29 cellular contexts compared by ENCODE assay signal in the genomic region with DNA sequence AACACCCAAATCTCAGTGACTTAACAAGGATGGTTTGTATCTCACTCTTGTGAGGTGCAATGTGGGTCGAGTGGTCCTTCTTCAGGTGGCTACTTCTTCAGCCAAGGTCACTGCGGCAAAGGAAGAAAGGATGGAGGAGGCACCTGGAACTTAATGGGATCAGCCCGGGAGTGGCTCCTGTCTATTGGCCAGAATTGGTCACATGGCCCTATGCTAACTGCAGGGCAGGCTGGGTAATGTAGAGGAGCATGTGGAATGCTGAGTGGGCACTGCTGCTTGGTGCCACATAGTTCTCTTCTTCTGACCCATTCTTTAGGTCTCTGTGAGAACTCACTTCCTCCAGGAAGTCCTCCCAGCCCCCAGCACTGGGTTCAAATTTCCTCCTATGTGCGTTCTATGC. TPM values are rescaled to one million over a fixed set of nuclear protein-coding genes. Genes with fewer than 3 reads are reported as not detected.
DNase-seq lines count a peak whose midpoint lies in the region; ATAC-seq, FAIRE-seq and TF ChIP-seq lines count a peak whose summit lies in the region.
"Had no signal": no experiment of that assay in that cellular context is flagged by ENCODE, and none has a peak within 500 bp of the region (broad histone marks: within the 10 kb centered on the region; RNA-seq: fewer than 3 reads in every experiment).

No MANE protein-coding gene starts in this region.

- no peak overlapping the region for H4K91ac ChIP-seq in trophoblast cell (ENCODE audit: low read depth, low read length)

- TF ChIP-seq CTCF in K562 (IDR thresholded peaks at IDR 0.05 in 2 of 3, conservative IDR thresholded peaks at IDR 0.05 in 1 of 3; ENCODE audit: insufficient read depth in 2 of 3, low read depth in 1 of 3, low read length in 3 of 3), result no peak

- H3K79me1 ChIP-seq in trophoblast cell (ENCODE audit: low read length), result no peaks in the 10 kb centered on the region

- intact Hi-C loops in K562 (cut with micrococcal nuclease), result no loop called here

- H4K12ac ChIP-seq in trophoblast cell (ENCODE audit: low read depth, low read length), result no peak overlapping the region

- H3K4me3 ChIP-seq in K562, result no peak overlapping the region
- H3K4me3 ChIP-seq in trophoblast cell (ENCODE audit: low read depth, low read length), result peak overlapping the region; percentile 39
- H3K4me3 ChIP-seq: BLaER1, GM12878 had no signal

- no peak for TF ChIP-seq EP300 in K562 (IDR thresholded peaks at IDR 0.05; ENCODE audit: low read length)

- no peak overlapping the region for H2BK5ac ChIP-seq in trophoblast cell (ENCODE audit: low read depth, low read length, poor library complexity)

- no peak overlapping the region for H3K14ac ChIP-seq in trophoblast cell (ENCODE audit: low read length)

- no peak overlapping the region for H4K8ac ChIP-seq in trophoblast cell (ENCODE audit: low read depth, low read length)

- no peaks in the 10 kb centered on the region for H3K4me1 ChIP-seq in K562 (replicated peaks in 1 of 2; ENCODE audit: control insufficient read depth in 2 of 2, insufficient read depth in 2 of 2, low read length in 2 of 2)
- no peaks in the 10 kb centered on the region for H3K4me1 ChIP-seq in trophoblast cell (ENCODE audit: control insufficient read depth in 1 of 2, insufficient read depth in 2 of 2, low read length in 2 of 2)
- H3K4me1 ChIP-seq: BE2C had no signal

- H2AK5ac ChIP-seq in trophoblast cell (ENCODE audit: low read length), result no peak overlapping the region

- H3K9me3 ChIP-seq in K562 (replicated peaks; ENCODE audit: control insufficient read depth, insufficient read depth, low read depth, low read length) (no peaks in the 10 kb centered on the region), trophoblast cell (ENCODE audit: insufficient read depth, low read depth, low read length) (peaks cover 14% of the 10 kb centered on the region)
- H3K9me3 ChIP-seq: BE2C had no signal

- no peak overlapping the region for H2BK120ac ChIP-seq in trophoblast cell (ENCODE audit: insufficient read depth, low read length, poor library complexity)

- WGBS in K562 (ENCODE audit: insufficient coverage, low coverage, missing lambda C conversion rate), result 29% methylated on average over 3 of the region's 4 CpGs
- WGBS in trophoblast cell (ENCODE audit: extremely low coverage, insufficient coverage, insufficient read length), result no CpG with 5 or more reads among the region's 4 CpGs

- H2AFZ ChIP-seq in K562 (ENCODE audit: low read depth, low read length) (no peak overlapping the region), trophoblast cell (ENCODE audit: insufficient read depth, low read length, poor library complexity) (no peak overlapping the region)

- no peaks in the 10 kb centered on the region for H3K79me2 ChIP-seq in K562 (ENCODE audit: control insufficient read depth, insufficient read depth, low read length)
- no peaks in the 10 kb centered on the region for H3K79me2 ChIP-seq in trophoblast cell (ENCODE audit: control insufficient read depth, insufficient read depth, low read length, poor library complexity)

- H3K36me3 ChIP-seq in K562 (ENCODE audit: control insufficient read depth, insufficient read depth, low read length), result no peaks in the 10 kb centered on the region
- no peaks in the 10 kb centered on the region for H3K36me3 ChIP-seq in trophoblast cell (ENCODE audit: control insufficient read depth in 1 of 2, insufficient read depth in 2 of 2, low read length in 2 of 2)
- H3K36me3 ChIP-seq: BE2C, BLaER1 had no signal

- H3K9me1 ChIP-seq in K562 (ENCODE audit: control insufficient read depth, insufficient read depth, low read length), result no peaks in the 10 kb centered on the region

- no peak for TF ChIP-seq POLR2A in K562 (conservative IDR thresholded peaks at IDR 0.05)

- no peak for FAIRE-seq in K562 (lab: Jason Lieb, UNC)
- FAIRE-seq: A204.1, GM12878, GM12892, GM18507 had no signal

- H3K18ac ChIP-seq in trophoblast cell (ENCODE audit: low read length), result no peak overlapping the region

- CTCF ChIA-PET in K562 (lab: Yijun Ruan, JAX; ENCODE audit: low intra/inter-chr PET ratio), result no interaction called here

- no peak overlapping the region for H3K9ac ChIP-seq in K562 (ENCODE audit: insufficient read depth in 1 of 2, low read depth in 2 of 2, low read length in 2 of 2)
- no peak overlapping the region for H3K9ac ChIP-seq in trophoblast cell (ENCODE audit: low read length)
- H3K9ac ChIP-seq: BLaER1 had no signal

- H3K4me2 ChIP-seq in K562 (ENCODE audit: insufficient read depth, low read length) (peak overlapping the region; percentile 18; the same call in 1 of the 2 replicates), trophoblast cell (ENCODE audit: low read length) (no peak overlapping the region)
- H3K4me2 ChIP-seq: BLaER1 had no signal

- POLR2A ChIA-PET in K562 (lab: Yijun Ruan, JAX), result no interaction called here

- DNase-seq in K562 (ENCODE audit: extremely low read depth in 1 of 4, low spot score in 3 of 4) (peak in 2 of 4 experiments; percentile 12 to 18), trophoblast cell (no peak), NCI-H1417 treated with DMSO at 0.1 percent for 48 hours (lab: John Stamatoyannopoulos, UW) (no peak), activated T-cell treated with anti-CD3 and anti-CD28 coated beads for 4 hours (no peak), HT-29 (ENCODE audit: low spot score) (no peak)
- DNase-seq: 8988T; ACHN; BE2C; C1 segment of cervical spinal cord; CD4-positive, alpha-beta memory T cell; CD4-positive, CD25-positive, alpha-beta regulatory T cell; CD8-positive, alpha-beta memory T cell; COR-L47; DMS 273 treated with DMSO at 0.1 percent for 48 hours; DMS153; DMS53; DMS79; DND-41; EL; GDM1 had no signal

- H3K23ac ChIP-seq in trophoblast cell (ENCODE audit: low read length), result no peak overlapping the region

- no peaks in the 10 kb centered on the region for H4K20me1 ChIP-seq in K562 (replicated peaks; ENCODE audit: control insufficient read depth, insufficient read depth, low read length)
- H4K20me1 ChIP-seq: BLaER1 had no signal

- in situ Hi-C loops in K562 (cut with MboI), result no loop called here

- H3K4ac ChIP-seq in trophoblast cell (ENCODE audit: low read depth, low read length), result no peak overlapping the region

- no peak for ATAC-seq in K562
- ATAC-seq: GM12878 had no signal

- no peak overlapping the region for H2BK12ac ChIP-seq in trophoblast cell (ENCODE audit: low read length)

- no peak for TF ChIP-seq RAD21 in K562 (CRISPR knock-in tag; conservative IDR thresholded peaks at IDR 0.05 in 1 of 2, IDR thresholded peaks at IDR 0.05 in 1 of 2)

- H3K27ac ChIP-seq in K562 (ENCODE audit: extremely low read depth, low read depth, low read length) (no peak overlapping the region), trophoblast cell (ENCODE audit: low read depth, low read length) (no peak overlapping the region)
- H3K27ac ChIP-seq: BLaER1 had no signal

- BruUV-seq in K562 (replicated peaks; lab: Mats Ljungman, UMichigan), result no TSS peak

- H3K27me3 ChIP-seq in K562 (ENCODE audit: control insufficient read depth in 2 of 2, insufficient read depth in 2 of 2, low read length in 2 of 2) (0 out of 5 replicates have a peak, but pooled peaks cover 0 to 6% of the 10 kb centered on the region in 2 experiments), trophoblast cell (ENCODE audit: insufficient read depth, low read length) (no peaks in the 10 kb centered on the region)
- H3K27me3 ChIP-seq: BE2C, BLaER1 had no signal

TF ChIP-seq in K562, 482 proteins besides CTCF, POLR2A, EP300 and RAD21 (continues in another document):
- TF ChIP-seq ZNF24 (IDR thresholded peaks at IDR 0.05) (no peak), POLR3G (IDR thresholded peaks at IDR 0.05; ENCODE audit: extremely low read depth, insufficient read length, insufficient replicate concordance) (no peak), ZNF133 (CRISPR knock-in tag; IDR thresholded peaks at IDR 0.05) (no peak), TAF1 (IDR thresholded peaks at IDR 0.05; ENCODE audit: control insufficient read depth, extremely low read depth, insufficient read depth, low read length, severe bottlenecking) (no peak), ZNF408 (CRISPR knock-in tag; IDR thresholded peaks at IDR 0.05; ENCODE audit: low read depth) (no peak), ZNF224 (CRISPR knock-in tag; IDR thresholded peaks at IDR 0.05) (no peak), HSF4 (CRISPR knock-in tag; IDR thresholded peaks at IDR 0.05; ENCODE audit: borderline replicate concordance) (no peak), ZNF699 (CRISPR knock-in tag; IDR thresholded peaks at IDR 0.05; ENCODE audit: insufficient replicate concordance) (no peak)
- TF ChIP-seq, protein P1, sequence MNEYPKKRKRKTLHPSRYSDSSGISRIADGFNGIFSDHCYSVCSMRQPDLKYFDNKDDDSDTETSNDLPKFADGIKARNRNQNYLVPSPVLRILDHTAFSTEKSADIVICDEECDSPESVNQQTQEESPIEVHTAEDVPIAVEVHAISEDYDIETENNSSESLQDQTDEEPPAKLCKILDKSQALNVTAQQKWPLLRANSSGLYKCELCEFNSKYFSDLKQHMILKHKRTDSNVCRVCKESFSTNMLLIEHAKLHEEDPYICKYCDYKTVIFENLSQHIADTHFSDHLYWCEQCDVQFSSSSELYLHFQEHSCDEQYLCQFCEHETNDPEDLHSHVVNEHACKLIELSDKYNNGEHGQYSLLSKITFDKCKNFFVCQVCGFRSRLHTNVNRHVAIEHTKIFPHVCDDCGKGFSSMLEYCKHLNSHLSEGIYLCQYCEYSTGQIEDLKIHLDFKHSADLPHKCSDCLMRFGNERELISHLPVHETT (CRISPR knock-in tag; conservative IDR thresholded peaks at IDR 0.05 in 1 of 2, IDR thresholded peaks at IDR 0.05 in 1 of 2), result no peak

RNA-seq across cellular contexts. Expression of a gene that starts 20.3 kb away (rescaled TPM):
- total RNA-seq in K562 (2011; cell fraction: chromatin; rRNA removed; ENCODE audit: low replicate concordance), result not detected in 2 replicates
- total RNA-seq in K562 (2011; cell fraction: nucleolus; rRNA removed), result not detected in 2 replicates
- total RNA-seq in K562 (2011; cell fraction: nucleoplasm; rRNA removed), result not detected in 2 replicates
- not detected in 2 replicates for total RNA-seq in K562 (2014; rRNA removed)
- total RNA-seq in K562 (2014; rRNA removed; fragmentation: Illumina TruSeq; extraction: Trizol), result not detected in 2 replicates
- total RNA-seq in K562 (2015; rRNA removed; fragmentation: Illumina TruSeq; extraction: Trizol), result not detected in 2 replicates
- 0.49 TPM in 1 of 2 replicates, not detected in the other for total RNA-seq in K562 (2021)
- 0.16 TPM in 1 of 2 replicates, not detected in the other for polyA plus RNA-seq in K562 (2011; rRNA removed)
- 0.04 TPM in 1 of 2 replicates, not detected in the other for polyA plus RNA-seq in K562 (2011; cell fraction: cytosol; rRNA removed)
- polyA plus RNA-seq in K562 (2011; cell fraction: nucleus; rRNA removed), result 0.17 and 0.30 TPM in 2 replicates
- polyA plus RNA-seq in K562 (2012), result not detected in 2 replicates
- polyA plus RNA-seq in K562 (2014; fragmentation: Illumina TruSeq; extraction: Trizol), result not detected in 2 replicates
- not detected for polyA plus RNA-seq in K562 (2014; fragmentation: Nextera tagmentation; extraction: Ambion mirVana)
- 0.43 TPM in 1 of 2 replicates, not detected in the other for polyA plus RNA-seq in K562 (2014; rRNA removed)
- polyA minus RNA-seq in K562 (2011; rRNA and poly(A)+ RNA removed), result not detected in 2 replicates
- not detected in 2 replicates for polyA minus RNA-seq in K562 (2011; cell fraction: cytosol; rRNA and poly(A)+ RNA removed)
- polyA minus RNA-seq in K562 (2011; cell fraction: nucleus; rRNA and poly(A)+ RNA removed), result not detected in 2 replicates
- not detected in 2 replicates for polyA plus RNA-seq in trophoblast cell (2013)
- total RNA-seq in HT-29 (2014; rRNA removed; shearing (Covaris generic)), result 50.2 and 58.0 TPM in 2 replicates
- total RNA-seq: A673; CD4-positive, alpha-beta memory T cell; CD4-positive, CD25-positive, alpha-beta regulatory T cell; CD8-positive, alpha-beta memory T cell; Daoy; G401; GM12878 had no signal
- polyA plus RNA-seq: AG04450; CD4-positive, alpha-beta memory T cell; CD4-positive, CD25-positive, alpha-beta regulatory T cell; CD8-positive, alpha-beta memory T cell had no signal

Comparison
In these comparisons a context has a peak if more than half of its experiments do, and no peak if none do; other contexts are left out.
1. RNA of a gene that starts 20.3 kb away (total RNA-seq): 50.2 to 58.0 TPM in HT-29; 0.49 TPM in K562; every median in the first group is over 10 times any median in the second.